Comparison of ENCODE assay signal across 1 cellular context in the genomic region with DNA sequence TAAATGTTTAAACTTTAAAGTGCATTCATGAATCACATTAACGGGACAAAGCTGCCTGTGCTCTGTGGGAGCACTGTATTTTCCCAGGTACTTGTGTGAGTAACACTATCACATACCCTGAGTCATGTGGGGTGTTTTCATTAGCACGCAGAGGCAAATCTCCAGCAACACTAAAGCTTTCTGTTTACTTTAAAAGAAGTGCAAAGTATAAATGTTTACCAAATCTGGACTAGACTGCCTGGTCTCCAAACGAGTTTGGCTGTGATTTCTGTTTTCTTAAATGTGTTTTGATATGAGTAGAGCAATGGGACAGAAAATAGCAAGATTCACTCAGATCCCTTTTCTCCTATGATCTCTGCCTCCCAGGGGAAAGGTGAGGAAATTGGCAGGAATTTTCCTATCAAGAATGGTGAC.
TF ChIP-seq lines count a peak whose summit lies in the region.

No MANE protein-coding gene starts in this region.

TF ChIP-seq in GM23338, 12 proteins besides CTCF, POLR2A, EP300 and RAD21 (continued from another document):
- TF ChIP-seq, protein P1, sequence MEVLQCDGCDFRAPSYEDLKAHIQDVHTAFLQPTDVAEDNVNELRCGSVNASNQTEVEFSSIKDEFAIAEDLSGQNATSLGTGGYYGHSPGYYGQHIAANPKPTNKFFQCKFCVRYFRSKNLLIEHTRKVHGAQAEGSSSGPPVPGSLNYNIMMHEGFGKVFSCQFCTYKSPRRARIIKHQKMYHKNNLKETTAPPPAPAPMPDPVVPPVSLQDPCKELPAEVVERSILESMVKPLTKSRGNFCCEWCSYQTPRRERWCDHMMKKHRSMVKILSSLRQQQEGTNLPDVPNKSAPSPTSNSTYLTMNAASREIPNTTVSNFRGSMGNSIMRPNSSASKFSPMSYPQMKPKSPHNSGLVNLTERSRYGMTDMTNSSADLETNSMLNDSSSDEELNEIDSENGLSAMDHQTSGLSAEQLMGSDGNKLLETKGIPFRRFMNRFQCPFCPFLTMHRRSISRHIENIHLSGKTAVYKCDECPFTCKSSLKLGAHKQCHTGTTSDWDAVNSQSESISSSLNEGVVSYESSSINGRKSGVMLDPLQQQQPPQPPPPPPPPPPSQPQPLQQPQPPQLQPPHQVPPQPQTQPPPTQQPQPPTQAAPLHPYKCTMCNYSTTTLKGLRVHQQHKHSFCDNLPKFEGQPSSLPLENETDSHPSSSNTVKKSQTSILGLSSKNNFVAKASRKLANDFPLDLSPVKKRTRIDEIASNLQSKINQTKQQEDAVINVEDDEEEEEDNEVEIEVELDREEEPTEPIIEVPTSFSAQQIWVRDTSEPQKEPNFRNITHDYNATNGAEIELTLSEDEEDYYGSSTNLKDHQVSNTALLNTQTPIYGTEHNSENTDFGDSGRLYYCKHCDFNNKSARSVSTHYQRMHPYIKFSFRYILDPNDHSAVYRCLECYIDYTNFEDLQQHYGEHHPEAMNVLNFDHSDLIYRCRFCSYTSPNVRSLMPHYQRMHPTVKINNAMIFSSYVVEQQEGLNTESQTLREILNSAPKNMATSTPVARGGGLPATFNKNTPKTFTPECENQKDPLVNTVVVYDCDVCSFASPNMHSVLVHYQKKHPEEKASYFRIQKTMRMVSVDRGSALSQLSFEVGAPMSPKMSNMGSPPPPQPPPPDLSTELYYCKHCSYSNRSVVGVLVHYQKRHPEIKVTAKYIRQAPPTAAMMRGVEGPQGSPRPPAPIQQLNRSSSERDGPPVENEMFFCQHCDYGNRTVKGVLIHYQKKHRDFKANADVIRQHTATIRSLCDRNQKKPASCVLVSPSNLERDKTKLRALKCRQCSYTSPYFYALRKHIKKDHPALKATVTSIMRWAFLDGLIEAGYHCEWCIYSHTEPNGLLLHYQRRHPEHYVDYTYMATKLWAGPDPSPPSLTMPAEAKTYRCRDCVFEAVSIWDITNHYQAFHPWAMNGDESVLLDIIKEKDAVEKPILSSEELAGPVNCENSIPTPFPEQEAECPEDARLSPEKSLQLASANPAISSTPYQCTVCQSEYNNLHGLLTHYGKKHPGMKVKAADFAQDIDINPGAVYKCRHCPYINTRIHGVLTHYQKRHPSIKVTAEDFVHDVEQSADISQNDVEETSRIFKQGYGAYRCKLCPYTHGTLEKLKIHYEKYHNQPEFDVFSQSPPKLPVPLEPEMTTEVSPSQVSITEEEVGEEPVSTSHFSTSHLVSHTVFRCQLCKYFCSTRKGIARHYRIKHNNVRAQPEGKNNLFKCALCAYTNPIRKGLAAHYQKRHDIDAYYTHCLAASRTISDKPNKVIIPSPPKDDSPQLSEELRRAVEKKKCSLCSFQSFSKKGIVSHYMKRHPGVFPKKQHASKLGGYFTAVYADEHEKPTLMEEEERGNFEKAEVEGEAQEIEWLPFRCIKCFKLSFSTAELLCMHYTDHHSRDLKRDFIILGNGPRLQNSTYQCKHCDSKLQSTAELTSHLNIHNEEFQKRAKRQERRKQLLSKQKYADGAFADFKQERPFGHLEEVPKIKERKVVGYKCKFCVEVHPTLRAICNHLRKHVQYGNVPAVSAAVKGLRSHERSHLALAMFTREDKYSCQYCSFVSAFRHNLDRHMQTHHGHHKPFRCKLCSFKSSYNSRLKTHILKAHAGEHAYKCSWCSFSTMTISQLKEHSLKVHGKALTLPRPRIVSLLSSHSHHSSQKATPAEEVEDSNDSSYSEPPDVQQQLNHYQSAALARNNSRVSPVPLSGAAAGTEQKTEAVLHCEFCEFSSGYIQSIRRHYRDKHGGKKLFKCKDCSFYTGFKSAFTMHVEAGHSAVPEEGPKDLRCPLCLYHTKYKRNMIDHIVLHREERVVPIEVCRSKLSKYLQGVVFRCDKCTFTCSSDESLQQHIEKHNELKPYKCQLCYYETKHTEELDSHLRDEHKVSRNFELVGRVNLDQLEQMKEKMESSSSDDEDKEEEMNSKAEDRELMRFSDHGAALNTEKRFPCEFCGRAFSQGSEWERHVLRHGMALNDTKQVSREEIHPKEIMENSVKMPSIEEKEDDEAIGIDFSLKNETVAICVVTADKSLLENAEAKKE (CRISPR knock-in tag; IDR thresholded peaks at IDR 0.05), result no peak
- TF ChIP-seq ZNF331 (CRISPR knock-in tag; IDR thresholded peaks at IDR 0.05; ENCODE audit: low read depth) (no peak), NANOG (IDR thresholded peaks at IDR 0.05; ENCODE audit: borderline replicate concordance) (no peak), JUNB (IDR thresholded peaks at IDR 0.05; ENCODE audit: unreplicated experiment) (no peak), POLR2AphosphoS5 (IDR thresholded peaks at IDR 0.05; ENCODE audit: low read depth) (no peak), STAT1 (IDR thresholded peaks at IDR 0.05; ENCODE audit: unreplicated experiment) (no peak), EZH2phosphoT487 (IDR thresholded peaks at IDR 0.05; ENCODE audit: unreplicated experiment) (no peak), ETS1 (IDR thresholded peaks at IDR 0.05) (no peak), EZH2 (IDR thresholded peaks at IDR 0.05; ENCODE audit: low read depth, unreplicated experiment) (no peak)
- TF ChIP-seq, protein P2, sequence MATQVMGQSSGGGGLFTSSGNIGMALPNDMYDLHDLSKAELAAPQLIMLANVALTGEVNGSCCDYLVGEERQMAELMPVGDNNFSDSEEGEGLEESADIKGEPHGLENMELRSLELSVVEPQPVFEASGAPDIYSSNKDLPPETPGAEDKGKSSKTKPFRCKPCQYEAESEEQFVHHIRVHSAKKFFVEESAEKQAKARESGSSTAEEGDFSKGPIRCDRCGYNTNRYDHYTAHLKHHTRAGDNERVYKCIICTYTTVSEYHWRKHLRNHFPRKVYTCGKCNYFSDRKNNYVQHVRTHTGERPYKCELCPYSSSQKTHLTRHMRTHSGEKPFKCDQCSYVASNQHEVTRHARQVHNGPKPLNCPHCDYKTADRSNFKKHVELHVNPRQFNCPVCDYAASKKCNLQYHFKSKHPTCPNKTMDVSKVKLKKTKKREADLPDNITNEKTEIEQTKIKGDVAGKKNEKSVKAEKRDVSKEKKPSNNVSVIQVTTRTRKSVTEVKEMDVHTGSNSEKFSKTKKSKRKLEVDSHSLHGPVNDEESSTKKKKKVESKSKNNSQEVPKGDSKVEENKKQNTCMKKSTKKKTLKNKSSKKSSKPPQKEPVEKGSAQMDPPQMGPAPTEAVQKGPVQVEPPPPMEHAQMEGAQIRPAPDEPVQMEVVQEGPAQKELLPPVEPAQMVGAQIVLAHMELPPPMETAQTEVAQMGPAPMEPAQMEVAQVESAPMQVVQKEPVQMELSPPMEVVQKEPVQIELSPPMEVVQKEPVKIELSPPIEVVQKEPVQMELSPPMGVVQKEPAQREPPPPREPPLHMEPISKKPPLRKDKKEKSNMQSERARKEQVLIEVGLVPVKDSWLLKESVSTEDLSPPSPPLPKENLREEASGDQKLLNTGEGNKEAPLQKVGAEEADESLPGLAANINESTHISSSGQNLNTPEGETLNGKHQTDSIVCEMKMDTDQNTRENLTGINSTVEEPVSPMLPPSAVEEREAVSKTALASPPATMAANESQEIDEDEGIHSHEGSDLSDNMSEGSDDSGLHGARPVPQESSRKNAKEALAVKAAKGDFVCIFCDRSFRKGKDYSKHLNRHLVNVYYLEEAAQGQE (IDR thresholded peaks at IDR 0.05; ENCODE audit: unreplicated experiment), result no peak
